Comparison of ENCODE assay signal across 10 cellular contexts in the genomic region with DNA sequence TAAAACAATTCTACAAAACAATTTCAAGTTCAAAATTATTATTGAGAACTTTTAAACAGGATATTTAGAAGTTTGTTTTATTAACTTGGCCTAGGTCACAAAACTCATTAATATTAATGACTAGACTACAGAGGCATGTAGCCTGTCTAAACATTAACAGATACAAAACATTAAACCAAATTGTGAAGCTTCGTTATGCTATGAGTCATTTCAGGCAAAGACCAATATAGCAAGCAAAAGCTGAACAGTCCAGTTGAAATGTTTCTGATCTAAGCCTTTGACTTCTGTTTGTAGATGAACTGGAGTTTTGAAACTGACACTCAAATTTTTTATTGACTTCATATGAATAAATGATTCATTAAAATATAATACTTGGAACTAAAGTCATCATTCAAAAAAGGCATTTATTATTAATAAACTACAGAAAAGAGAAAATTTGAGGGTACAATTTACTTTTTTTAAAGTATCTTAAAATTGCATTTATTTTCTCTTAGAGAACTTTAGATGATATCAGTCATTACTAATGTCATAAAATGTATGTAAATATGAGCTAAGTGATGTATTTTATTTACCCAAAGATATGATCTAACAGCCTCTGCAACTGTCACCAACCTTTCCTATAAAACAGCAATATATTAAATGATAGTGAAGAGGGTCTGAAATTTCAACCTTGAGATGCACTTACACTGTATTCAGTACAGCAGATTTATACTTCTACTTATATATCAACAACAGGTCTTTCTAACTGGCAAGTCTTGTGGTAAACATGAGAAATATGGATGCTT.
DNase-seq lines count a peak whose midpoint lies in the region; ATAC-seq and TF ChIP-seq lines count a peak whose summit lies in the region.
"Had no signal": no experiment of that assay in that cellular context is flagged by ENCODE, and none has a peak within 500 bp of the region (broad histone marks: within the 10 kb centered on the region; RNA-seq: fewer than 3 reads in every experiment).

No MANE protein-coding gene starts in this region.

- DNase-seq in G401 (ENCODE audit: low spot score) (peak; percentile 13), GM20000 (ENCODE audit: low spot score) (peak; percentile 15), choroid plexus epithelial cell (ENCODE audit: low read depth) (peak; percentile 23), head of caudate nucleus (no peak), NCI-H2107 (lab: John Stamatoyannopoulos, UW) (no peak)
- DNase-seq in activated CD4-positive, CD25-positive, alpha-beta regulatory T cell (lab: John Stamatoyannopoulos, UW), result no peak
- DNase-seq: left colon, transverse colon had no signal

- intact Hi-C loops in head of caudate nucleus (cut with DNase I), result no loop called here

- TF ChIP-seq CTCF in GM20000 (IDR thresholded peaks at IDR 0.05; ENCODE audit: extremely low read depth, missing control alignments), result no peak
- TF ChIP-seq CTCF in choroid plexus epithelial cell (conservative IDR thresholded peaks at IDR 0.05; ENCODE audit: low read depth, low read length), result no peak

- in situ Hi-C loops in G401 (cut with HindIII; ENCODE audit: low sequenced_read_pairs), result no loop called here

- peak; percentile 99 for ATAC-seq in HG03066 (IDR thresholded peaks at IDR 0.05; ENCODE audit: low read depth, unreplicated experiment)
- ATAC-seq in SK-N-SH treated with all-trans-retinoic acid at 6 μM for 48 hours, result no peak
- ATAC-seq: left colon had no signal

- no peak overlapping the region for H3K4me3 ChIP-seq in choroid plexus epithelial cell (ENCODE audit: low read depth, low read length)
- H3K4me3 ChIP-seq: transverse colon had no signal

TF ChIP-seq in SK-N-SH treated with all-trans-retinoic acid at 6 μM for 48 hours, 23 proteins besides CTCF, POLR2A, EP300 and RAD21:
- no peak for TF ChIP-seq CREB5 (CRISPR knock-in tag; IDR thresholded peaks at IDR 0.05; ENCODE audit: low read depth)

Comparison
In these comparisons a context has a peak if more than half of its experiments do, and no peak if none do; other contexts are left out.
1. DNase-seq: peak in G401 (single experiment), GM20000 (single experiment) and choroid plexus epithelial cell (single experiment); none in head of caudate nucleus (0 of 42), activated CD4-positive, CD25-positive, alpha-beta regulatory T cell (0 of 4) and NCI-H2107 (single experiment).